Comparison of ENCODE assay signal across 20 cellular contexts in the genomic region with DNA sequence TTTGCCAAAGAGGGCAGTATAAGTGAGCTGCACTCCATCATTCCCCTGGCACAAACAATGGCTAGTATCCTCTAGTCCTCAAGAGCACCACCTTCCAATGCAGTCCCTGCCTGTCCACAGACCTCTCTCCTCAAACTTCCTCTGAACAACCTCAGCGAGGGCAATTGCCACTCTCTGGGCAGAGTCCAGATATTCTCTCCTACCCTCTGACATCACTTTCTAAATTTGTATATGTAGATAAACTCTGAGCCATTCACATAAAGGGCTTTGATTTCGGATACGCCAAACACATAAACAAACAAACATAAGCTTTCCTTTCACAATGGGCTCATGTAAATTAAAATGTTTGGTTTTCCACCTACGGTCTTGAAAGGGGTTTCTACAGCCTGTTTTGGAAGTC. TPM values are rescaled to one million over a fixed set of nuclear protein-coding genes. Genes with fewer than 3 reads are reported as not detected.
DNase-seq lines count a peak whose midpoint lies in the region; FAIRE-seq and TF ChIP-seq lines count a peak whose summit lies in the region.
"Had no signal": no experiment of that assay in that cellular context is flagged by ENCODE, and none has a peak within 500 bp of the region (broad histone marks: within the 10 kb centered on the region; RNA-seq: fewer than 3 reads in every experiment).

No MANE protein-coding gene starts in this region.

- intact Hi-C loops in thyroid gland (cut with DNase I): no loop called here

- H3K36me3 Mint-ChIP-seq in immature natural killer cell: no peaks in the 10 kb centered on the region
- H3K36me3 Mint-ChIP-seq: T-cell had no signal

- peak; percentile 36 for FAIRE-seq in GM12892 (lab: Jason Lieb, UNC)
- FAIRE-seq: K562 had no signal

- peak overlapping the region in 2 of 3 donors; percentile 73 to 74 for H3K27ac ChIP-seq in thyroid gland
- no peak overlapping the region for H3K27ac ChIP-seq in WERI-Rb-1
- H3K27ac ChIP-seq: RWPE1 had no signal

- peaks cover 35 to 50% of the 10 kb centered on the region in 2 donors for H3K4me1 Mint-ChIP-seq in immature natural killer cell

- DNase-seq in NCI-H510A treated with DMSO at 0.1 percent for 48 hours (lab: John Stamatoyannopoulos, UW) (peak; percentile 25), NCI-H510A (lab: John Stamatoyannopoulos, UW) (no peak), GM12892 (ENCODE audit: insufficient read length) (no peak), NCI-H774 (lab: John Stamatoyannopoulos, UW) (peak; percentile 32), thyroid gland (no peak), WERI-Rb-1 (no peak), immature natural killer cell (no peak)
- DNase-seq: AML-193, NCI-H1417 treated with DMSO at 0.1 percent for 48 hours, NCI-H2081 treated with DMSO at 0.1 percent for 48 hours, NCI-H2227 treated with DMSO at 0.1 percent for 48 hours, NCI-H526 treated with DMSO at 0.1 percent for 48 hours, PC-3, SIG-M5, T-cell, T1000 had no signal

- H3K27me3 Mint-ChIP-seq in immature natural killer cell (ENCODE audit: low read depth in 3 of 3): peaks cover 2 to 3% (median 2%) of the 10 kb centered on the region in 3 donors
- H3K27me3 Mint-ChIP-seq: T-cell had no signal

- peaks cover 84 to 89% of the 10 kb centered on the region in 2 donors for H3K4me1 ChIP-seq in thyroid gland

- H3K27me3 ChIP-seq in thyroid gland (no peaks in the 10 kb centered on the region), WERI-Rb-1 (ENCODE audit: insufficient read depth, low read depth, severe bottlenecking) (peaks cover 3% of the 10 kb centered on the region)

- TF ChIP-seq POLR2A in GM12892 (IDR thresholded peaks at IDR 0.05; ENCODE audit: low read depth, low read length): no peak
- no peak for TF ChIP-seq POLR2A in thyroid gland (IDR thresholded peaks at IDR 0.05)

- H3K4me3 Mint-ChIP-seq in immature natural killer cell: no peak overlapping the region
- H3K4me3 Mint-ChIP-seq: T-cell had no signal

- TF ChIP-seq CTCF in thyroid gland (IDR thresholded peaks at IDR 0.05): no peak
- TF ChIP-seq CTCF in WERI-Rb-1 (IDR thresholded peaks at IDR 0.05; ENCODE audit: low read depth, low read length): no peak

- no peak overlapping the region for H3K4me3 ChIP-seq in thyroid gland (replicated peaks in 1 of 3)
- H3K4me3 ChIP-seq in WERI-Rb-1 (ENCODE audit: low read depth, low read length): no peak overlapping the region
- H3K4me3 ChIP-seq: K562 had no signal

- no peaks in the 10 kb centered on the region for H3K36me3 ChIP-seq in thyroid gland
- H3K36me3 ChIP-seq in WERI-Rb-1: no peaks in the 10 kb centered on the region

- 65 to 73% methylated on average over 4 of the region's 4 CpGs for WGBS in thyroid gland, 2 donors

- no peaks in the 10 kb centered on the region for H3K9me3 ChIP-seq in thyroid gland
- H3K9me3 ChIP-seq in WERI-Rb-1 (ENCODE audit: severe bottlenecking): no peaks in the 10 kb centered on the region

- peaks cover 0 to 2% (median 0%) of the 10 kb centered on the region in 6 donors for H3K9me3 Mint-ChIP-seq in immature natural killer cell
- H3K9me3 Mint-ChIP-seq: T-cell had no signal

- no peak overlapping the region for H3K27ac Mint-ChIP-seq in immature natural killer cell
- H3K27ac Mint-ChIP-seq: T-cell had no signal

RNA-seq across cellular contexts. Expression of gene SLC43A3, which starts 3.0 kb away (rescaled TPM):
- polyA plus RNA-seq in GM12892 (2012; ENCODE audit: missing spikeins): 99.6 TPM
- total RNA-seq in thyroid gland: 100 to 1,000 TPM; 124 to 321 (median 218) TPM
- polyA plus RNA-seq in immature natural killer cell: 10 to 100 TPM; 11.4 to 17.1 (median 12.4) TPM
- total RNA-seq: G401 had no signal

RNA-seq across cellular contexts. Expression of gene RTN4RL2, which starts 30.4 kb away (rescaled TPM):
- polyA plus RNA-seq in GM12892 (2012; ENCODE audit: missing spikeins): not detected
- total RNA-seq in thyroid gland: 10 to 100 TPM; 11.2 to 27.6 (median 17.1) TPM
- under 1 TPM; 0.38 to 0.71 (median 0.68) TPM for polyA plus RNA-seq in immature natural killer cell
- total RNA-seq: G401 had no signal

RNA-seq across cellular contexts. Expression of gene PRG2, which starts 39.5 kb away (rescaled TPM):
- 0.70 TPM for polyA plus RNA-seq in GM12892 (2012; ENCODE audit: missing spikeins)
- total RNA-seq in thyroid gland: under 1 TPM in 3 of 4 donors, not detected in 1; 0.22 to 0.94 (median 0.71) TPM
- under 1 TPM in 1 of 3 donors, not detected in 2; 0.19 TPM for polyA plus RNA-seq in immature natural killer cell
- total RNA-seq: G401, H4, PC-3 had no signal

RNA-seq across cellular contexts. Expression of gene PRG3, which starts 49.0 kb away (rescaled TPM):
- not detected for polyA plus RNA-seq in GM12892 (2012; ENCODE audit: missing spikeins)
- total RNA-seq in thyroid gland: not detected
- polyA plus RNA-seq in immature natural killer cell: not detected
- total RNA-seq: G401, H4, PC-3, T-cell had no signal

Comparison
In these comparisons a context has a peak if more than half of its experiments do, and no peak if none do; other contexts are left out.
1. DNase-seq: peak in NCI-H510A treated with DMSO at 0.1 percent for 48 hours (single experiment) and NCI-H774 (single experiment); none in NCI-H510A (single experiment), GM12892 (single experiment), thyroid gland (0 of 2), WERI-Rb-1 (single experiment) and immature natural killer cell (0 of 3).